In genomic region chr17:50149099-50149424, GRCh38 we compare ENCODE assay signal across 8 cellular contexts. TPM values are rescaled to one million over a fixed set of nuclear protein-coding genes. Genes with fewer than 3 reads are reported as not detected.
DNase-seq lines count a peak whose midpoint lies in the region; ATAC-seq, FAIRE-seq and TF ChIP-seq lines count a peak whose summit lies in the region.

No MANE protein-coding gene starts in this region.

- peaks cover 11% of the 10 kb centered on the region for H3K36me3 ChIP-seq in brain microvascular endothelial cell (replicated peaks)
- no peaks in the 10 kb centered on the region for H3K36me3 ChIP-seq in mucosa of descending colon (ENCODE audit: low read depth)

- H3K27me3 Mint-ChIP-seq in HFFc6 (ENCODE audit: insufficient read depth), result peaks cover 2% of the 10 kb centered on the region

- intact Hi-C loops in mucosa of descending colon (cut with DNase I, micrococcal nuclease), result no loop called here

- ATAC-seq in A549 (no peak), mucosa of descending colon (no peak), HG03521 (IDR thresholded peaks at IDR 0.05; ENCODE audit: unreplicated experiment) (no peak)

- TF ChIP-seq CTCF in A549 (IDR thresholded peaks at IDR 0.05), result no peak
- TF ChIP-seq CTCF in HFFc6 (IDR thresholded peaks at IDR 0.05), result no peak
- no peak for TF ChIP-seq CTCF in brain microvascular endothelial cell (IDR thresholded peaks at IDR 0.05; ENCODE audit: low read depth, low read length, missing control alignments)
- no peak for TF ChIP-seq CTCF in mucosa of descending colon (IDR thresholded peaks at IDR 0.05)

- peak overlapping the region; percentile 95 for H3K4me2 ChIP-seq in A549

- peak overlapping the region; percentile 86 for H3K4me3 ChIP-seq in A549
- H3K4me3 ChIP-seq in brain microvascular endothelial cell (ENCODE audit: low read depth, low read length), result peak overlapping the region; percentile 81
- H3K4me3 ChIP-seq in mucosa of descending colon, result peak overlapping the region; percentile 69

- H3K4me1 ChIP-seq in A549 (peaks cover 51% of the 10 kb centered on the region), mucosa of descending colon (ENCODE audit: low read depth) (peaks cover 26% of the 10 kb centered on the region)

- no peak for TF ChIP-seq EP300 in A549 (IDR thresholded peaks at IDR 0.05)

- CTCF ChIA-PET in A549 (lab: Yijun Ruan, JAX), result interaction anchor here (1.0 to 60.2 kb wide), 9 partner anchors 10 to 197 kb away, joined by 3 to 1356 read pairs (median 6); partner anchors contain the start of genes PDK2 and SGCA

- no peaks in the 10 kb centered on the region for H3K27me3 ChIP-seq in brain microvascular endothelial cell (replicated peaks)

- TF ChIP-seq RAD21 in A549 (conservative IDR thresholded peaks at IDR 0.05 in 1 of 2, IDR thresholded peaks at IDR 0.05 in 1 of 2), result no peak

- H3K4me1 Mint-ChIP-seq in HFFc6 (ENCODE audit: low read depth), result peaks cover 55% of the 10 kb centered on the region

- in situ Hi-C loops in brain microvascular endothelial cell (cut with HindIII; ENCODE audit: low pct_ligation_motif_present, low sequenced_read_pairs), result no loop called here

- peak overlapping the region; percentile 94 for H3K4me3 Mint-ChIP-seq in HFFc6

- WGBS in A549 (ENCODE audit: missing lambda C conversion rate), result 3% methylated on average over 22 of the region's 28 CpGs

- no peaks in the 10 kb centered on the region for H3K9me3 Mint-ChIP-seq in HFFc6

- H3K9me3 ChIP-seq in A549, result no peaks in the 10 kb centered on the region
- no peaks in the 10 kb centered on the region for H3K9me3 ChIP-seq in mucosa of descending colon

- POLR2A ChIA-PET in A549 (lab: Yijun Ruan, JAX), result interaction anchor here (1.3 kb wide), 1 partner anchor 12 kb away, joined by 3 read pairs; no protein-coding TSS in a partner anchor

- 0 out of 2 replicates have a peak, but pooled peaks have one; percentile 9 for TF ChIP-seq POLR2A in A549 (IDR thresholded peaks at IDR 0.05; ENCODE audit: low read length)

- DNase-seq in A549 (ENCODE audit: low read depth in 1 of 2, low spot score in 1 of 2) (no peak), HFFc6 (no peak), brain microvascular endothelial cell (no peak), mucosa of descending colon (no peak), superior temporal gyrus (ENCODE audit: extremely low spot score) (no peak), NCI-H345 (lab: John Stamatoyannopoulos, UW) (no peak), NCI-H1417 treated with DMSO at 0.1 percent for 48 hours (lab: John Stamatoyannopoulos, UW) (no peak)

- peaks cover 6% of the 10 kb centered on the region; the same call in 1 of the 2 replicates for H3K36me3 Mint-ChIP-seq in HFFc6 (ENCODE audit: low read depth)

- H3K27ac Mint-ChIP-seq in HFFc6, result peak overlapping the region; percentile 87

- H3K27ac ChIP-seq in A549 (peak overlapping the region; percentile 96 to 98), brain microvascular endothelial cell (peak overlapping the region; percentile 37)

- no peak for FAIRE-seq in A549 (lab: Jason Lieb, UNC)

TF ChIP-seq in A549, 52 proteins besides CTCF, POLR2A, EP300 and RAD21:
- TF ChIP-seq ZNF302 (CRISPR knock-in tag; IDR thresholded peaks at IDR 0.05) (no peak), MAX (IDR thresholded peaks at IDR 0.05) (0 out of 2 replicates have a peak, but pooled peaks have one; percentile 6)

RNA-seq across cellular contexts. Expression of gene PPP1R9B, which starts 1.4 kb away (rescaled TPM):
- 16.8 and 22.0 TPM in 2 replicates for polyA plus RNA-seq in A549 (2011; rRNA removed)
- 18.9 and 19.4 TPM in 2 replicates for polyA plus RNA-seq in A549 (2012; cell fraction: cytosol; rRNA removed)
- polyA plus RNA-seq in A549 (2012; cell fraction: nucleus; rRNA removed), result 35.8 and 44.2 TPM in 2 replicates
- 32.4 to 40.6 TPM (median 35.8 TPM) in 3 replicates for polyA plus RNA-seq in A549 (2017; fragmentation: RNase III; extraction: RNeasy Plus Mini Kit Qiagen cat#74134 plus additional on column Dnase treatment)
- 25.9 and 27.1 TPM in 2 replicates for polyA minus RNA-seq in A549 (2011; rRNA and poly(A)+ RNA removed)
- total RNA-seq in HFFc6 (2021; fragmentation: NEBNext Ultra II Directional; extraction: Animal tissue kit (Norgen Biotek cat#: 25700)), result 10 to 100 TPM; 66.4 to 78.5 (median 68.7) TPM
- total RNA-seq in mucosa of descending colon, result 10 to 100 TPM; 27.3 to 47.5 (median 33.1) TPM

RNA-seq across cellular contexts. Expression of gene SGCA, which starts 16.7 kb away (rescaled TPM):
- polyA plus RNA-seq in A549 (2011; rRNA removed) (0.44 and 0.90 TPM in 2 replicates), A549 (2017; fragmentation: RNase III; extraction: RNeasy Plus Mini Kit Qiagen cat#74134 plus additional on column Dnase treatment) (1.5 to 3.4 TPM (median 1.9 TPM) in 3 replicates)
- polyA plus RNA-seq in A549 (2012; cell fraction: cytosol; rRNA removed), result 1.8 and 3.2 TPM in 2 replicates
- 1.2 and 1.9 TPM in 2 replicates for polyA plus RNA-seq in A549 (2012; cell fraction: nucleus; rRNA removed)
- polyA minus RNA-seq in A549 (2011; rRNA and poly(A)+ RNA removed), result not detected in 2 replicates
- total RNA-seq in HFFc6 (2021; fragmentation: NEBNext Ultra II Directional; extraction: Animal tissue kit (Norgen Biotek cat#: 25700)), result under 1 TPM; 0.28 to 0.91 (median 0.76) TPM
- 10 to 100 TPM in 1 of 3 donors, 1 to 10 TPM in 1, under 1 TPM in 1; 0.64 to 30.7 (median 6.8) TPM for total RNA-seq in mucosa of descending colon

RNA-seq across cellular contexts. Expression of gene SAMD14, which starts 19.1 kb away (rescaled TPM):
- polyA plus RNA-seq in A549 (2011; rRNA removed), result 0.12 and 0.15 TPM in 2 replicates
- 0.22 and 0.31 TPM in 2 replicates for polyA plus RNA-seq in A549 (2012; cell fraction: cytosol; rRNA removed)
- 1.5 and 1.8 TPM in 2 replicates for polyA plus RNA-seq in A549 (2012; cell fraction: nucleus; rRNA removed)
- 0.42 to 0.75 TPM (median 0.74 TPM) in 3 replicates for polyA plus RNA-seq in A549 (2017; fragmentation: RNase III; extraction: RNeasy Plus Mini Kit Qiagen cat#74134 plus additional on column Dnase treatment)
- 0.58 and 0.83 TPM in 2 replicates for polyA minus RNA-seq in A549 (2011; rRNA and poly(A)+ RNA removed)
- 10 to 100 TPM in 4 of 6 experiments, 1 to 10 TPM in 2; 4.3 to 14.1 (median 11.4) TPM for total RNA-seq in HFFc6 (2021; fragmentation: NEBNext Ultra II Directional; extraction: Animal tissue kit (Norgen Biotek cat#: 25700))
- total RNA-seq in mucosa of descending colon, result 1 to 10 TPM in 2 of 3 donors, under 1 TPM in 1; 0.52 to 2.6 (median 1.2) TPM

RNA-seq across cellular contexts. Expression of gene COL1A1, which starts 52.4 kb away (rescaled TPM):
- 4.4 and 4.6 TPM in 2 replicates for polyA plus RNA-seq in A549 (2011; rRNA removed)
- polyA plus RNA-seq in A549 (2012; cell fraction: cytosol; rRNA removed), result 14.2 and 19.6 TPM in 2 replicates
- polyA plus RNA-seq in A549 (2012; cell fraction: nucleus; rRNA removed), result 66.1 and 69.4 TPM in 2 replicates
- 18.1 to 34.3 TPM (median 31.6 TPM) in 3 replicates for polyA plus RNA-seq in A549 (2017; fragmentation: RNase III; extraction: RNeasy Plus Mini Kit Qiagen cat#74134 plus additional on column Dnase treatment)
- polyA minus RNA-seq in A549 (2011; rRNA and poly(A)+ RNA removed), result 10.9 TPM in 2 replicates
- total RNA-seq in HFFc6 (2021; fragmentation: NEBNext Ultra II Directional; extraction: Animal tissue kit (Norgen Biotek cat#: 25700)), result 1,000 to 10,000 TPM; 4,948 to 7,804 (median 5,240) TPM
- 100 to 1,000 TPM in 2 of 3 donors, 10 to 100 TPM in 1; 53.0 to 248 (median 160) TPM for total RNA-seq in mucosa of descending colon

RNA-seq across cellular contexts. Expression of gene PDK2, which starts 53.9 kb away (rescaled TPM):
- 28.5 and 34.4 TPM in 2 replicates for polyA plus RNA-seq in A549 (2011; rRNA removed)
- polyA plus RNA-seq in A549 (2012; cell fraction: cytosol; rRNA removed), result 59.2 and 79.0 TPM in 2 replicates
- 67.5 and 95.4 TPM in 2 replicates for polyA plus RNA-seq in A549 (2012; cell fraction: nucleus; rRNA removed)
- 14.1 to 19.8 TPM (median 15.2 TPM) in 3 replicates for polyA plus RNA-seq in A549 (2017; fragmentation: RNase III; extraction: RNeasy Plus Mini Kit Qiagen cat#74134 plus additional on column Dnase treatment)
- 65.2 and 71.3 TPM in 2 replicates for polyA minus RNA-seq in A549 (2011; rRNA and poly(A)+ RNA removed)
- 10 to 100 TPM; 26.6 to 35.6 (median 29.6) TPM for total RNA-seq in HFFc6 (2021; fragmentation: NEBNext Ultra II Directional; extraction: Animal tissue kit (Norgen Biotek cat#: 25700))
- 10 to 100 TPM; 51.0 to 91.6 (median 72.6) TPM for total RNA-seq in mucosa of descending colon
